Comparison of ENCODE assay signal across 17 cellular contexts in genomic region chr4:134905061-134905460, GRCh38.
"Had no signal": no experiment of that assay in that cellular context is flagged by ENCODE, and none has a peak within 500 bp of the region (broad histone marks: within the 10 kb centered on the region; RNA-seq: fewer than 3 reads in every experiment).

No MANE protein-coding gene starts in this region.

- H2AFZ ChIP-seq: parathyroid adenoma had no signal

- H3K4me3 ChIP-seq: body of pancreas, left ventricle myocardium inferior, tibial artery had no signal

- H3K27ac Mint-ChIP-seq: activated naive CD4-positive, alpha-beta T cell treated with anti-CD3 and anti-CD28 coated beads, Interleukin-2, amount 50 U/mL, for 24 hours; dendritic cell treated with granulocyte-macrophage colony-stimulating factor and Interleukin-4, amounts not matched to agents 40 ng/mL and 50 ng/mL, for 4 days; mesothelial cell of epicardium; natural killer cell treated with Interleukin-12 subunit alpha and Interleukin-12 subunit beta and Interleukin-15 and Interleukin-18, amount 100 ng/mL, for 72 hours; stimulated activated naive CD8-positive, alpha-beta T cell treated with anti-CD3 and anti-CD28 coated beads, Interleukin-15, amount 100 ng/mL, for 72 hours had no signal

- H3K4me1 ChIP-seq: body of pancreas, left ventricle myocardium inferior, parathyroid adenoma, tibial artery had no signal

- H3K27me3 ChIP-seq: body of pancreas, tibial artery had no signal

- H3K27me3 Mint-ChIP-seq: activated naive CD4-positive, alpha-beta T cell treated with anti-CD3 and anti-CD28 coated beads, Interleukin-2, amount 50 U/mL, for 24 hours; dendritic cell treated with granulocyte-macrophage colony-stimulating factor and Interleukin-4, amounts not matched to agents 40 ng/mL and 50 ng/mL, for 4 days; natural killer cell treated with Interleukin-12 subunit alpha and Interleukin-12 subunit beta and Interleukin-15 and Interleukin-18, amount 100 ng/mL, for 72 hours; stimulated activated naive CD8-positive, alpha-beta T cell treated with anti-CD3 and anti-CD28 coated beads, Interleukin-15, amount 100 ng/mL, for 72 hours had no signal

- H3K36me3 ChIP-seq: left ventricle myocardium inferior, tibial artery had no signal

- DNase-seq: activated gamma-delta T cell treated with Interleukin-2 at 50 U/mL for 16 hours; activated T-cell treated with anti-CD3 and anti-CD28 coated beads, Interleukin-2, amount 50 U/mL, for 1 hour; anterior cingulate cortex; body of pancreas; effector CD8-positive, alpha-beta T cell; foreskin melanocyte; kidney glomerular epithelial cell; left ventricle myocardium inferior; right cardiac atrium; stimulated activated CD4-positive, alpha-beta T cell treated with anti-CD3 and anti-CD28 coated beads, Interleukin-4, amount 100 ng/mL, for 24 hours; stimulated activated naive CD8-positive, alpha-beta T cell treated with anti-CD3 and anti-CD28 coated beads, Interleukin-15, amount 100 ng/mL, for 72 hours; tibial artery had no signal

- H3K4me1 Mint-ChIP-seq: activated naive CD4-positive, alpha-beta T cell treated with anti-CD3 and anti-CD28 coated beads, Interleukin-2, amount 50 U/mL, for 24 hours; stimulated activated naive CD8-positive, alpha-beta T cell treated with anti-CD3 and anti-CD28 coated beads, Interleukin-15, amount 100 ng/mL, for 72 hours had no signal

- H3K79me2 ChIP-seq: parathyroid adenoma had no signal

- H3K4me3 Mint-ChIP-seq: activated naive CD4-positive, alpha-beta T cell treated with anti-CD3 and anti-CD28 coated beads, Interleukin-2, amount 50 U/mL, for 24 hours; dendritic cell treated with granulocyte-macrophage colony-stimulating factor and Interleukin-4, amounts not matched to agents 40 ng/mL and 50 ng/mL, for 4 days; mesothelial cell of epicardium; natural killer cell treated with Interleukin-12 subunit alpha and Interleukin-12 subunit beta and Interleukin-15 and Interleukin-18, amount 100 ng/mL, for 72 hours; stimulated activated naive CD8-positive, alpha-beta T cell treated with anti-CD3 and anti-CD28 coated beads, Interleukin-15, amount 100 ng/mL, for 72 hours had no signal

- H3K27ac ChIP-seq: body of pancreas, left ventricle myocardium inferior, parathyroid adenoma, tibial artery had no signal

- H3K9me3 ChIP-seq: body of pancreas, left ventricle myocardium inferior, tibial artery had no signal

- H3K9ac ChIP-seq: parathyroid adenoma had no signal

- H3K9me3 Mint-ChIP-seq: activated naive CD4-positive, alpha-beta T cell treated with anti-CD3 and anti-CD28 coated beads, Interleukin-2, amount 50 U/mL, for 24 hours; dendritic cell treated with granulocyte-macrophage colony-stimulating factor and Interleukin-4, amounts not matched to agents 40 ng/mL and 50 ng/mL, for 4 days had no signal

- H3K36me3 Mint-ChIP-seq: activated naive CD4-positive, alpha-beta T cell treated with anti-CD3 and anti-CD28 coated beads, Interleukin-2, amount 50 U/mL, for 24 hours; mesothelial cell of epicardium had no signal
